Comparison of ENCODE assay signal across 18 cellular contexts in the genomic region with DNA sequence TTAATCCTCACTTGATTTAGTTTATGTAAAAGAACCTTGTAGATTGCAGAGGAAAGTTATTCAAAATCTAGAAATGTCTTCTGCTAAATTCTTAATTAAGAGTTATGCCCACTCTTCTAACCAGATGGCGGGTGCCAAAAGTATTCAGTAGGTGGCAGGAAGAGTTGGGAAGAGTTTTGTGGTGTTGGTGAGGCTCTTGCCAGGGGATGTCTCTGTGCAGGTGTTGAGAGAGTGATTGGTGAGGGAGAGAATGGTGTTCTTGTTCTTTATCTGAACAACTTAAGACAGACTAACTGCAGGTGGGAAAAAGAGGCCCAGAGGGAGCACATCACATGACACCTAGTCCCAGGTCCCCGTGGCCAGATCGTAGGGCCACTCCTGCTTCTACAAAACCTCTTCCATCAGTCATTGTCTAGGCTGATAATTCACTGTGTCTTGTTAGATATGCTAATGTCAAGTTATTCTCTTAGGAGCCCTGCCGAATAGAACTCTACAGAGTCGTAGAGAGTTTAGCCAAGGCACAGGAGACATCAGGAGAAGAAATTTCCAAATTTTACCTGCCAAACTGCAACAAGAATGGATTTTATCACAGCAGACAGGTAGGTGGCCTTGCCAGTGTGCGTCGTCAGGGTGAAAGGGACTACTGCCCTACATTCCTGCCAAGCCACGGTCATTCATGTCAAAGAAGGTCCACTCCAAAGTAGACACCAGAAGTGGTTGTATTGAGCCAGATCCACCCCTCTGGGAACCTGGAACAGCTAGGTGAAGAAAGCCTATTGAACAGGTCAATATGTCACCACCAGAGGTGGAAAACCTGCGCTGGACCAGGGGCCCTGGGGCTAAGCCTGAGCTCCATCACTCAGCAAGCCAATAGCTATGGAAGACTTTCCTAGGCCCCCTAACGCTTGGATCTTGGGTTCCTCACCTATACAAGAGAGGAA. TPM values are rescaled to one million over a fixed set of nuclear protein-coding genes. Genes with fewer than 3 reads are reported as not detected.
DNase-seq lines count a peak whose midpoint lies in the region; ATAC-seq and TF ChIP-seq lines count a peak whose summit lies in the region.
"Had no signal": no experiment of that assay in that cellular context is flagged by ENCODE, and none has a peak within 500 bp of the region (broad histone marks: within the 10 kb centered on the region; RNA-seq: fewer than 3 reads in every experiment).

No MANE protein-coding gene starts in this region.

- intact Hi-C loops in CD14-positive monocyte (cut with micrococcal nuclease): no loop called here

- peaks cover 0 to 7% (median 0%) of the 10 kb centered on the region in 7 donors for H3K9me3 Mint-ChIP-seq in CD14-positive monocyte
- H3K9me3 Mint-ChIP-seq in brain: no peaks in the 10 kb centered on the region
- H3K9me3 Mint-ChIP-seq in mesothelial cell of epicardium: no peaks in the 10 kb centered on the region

- H3K36me3 Mint-ChIP-seq in CD14-positive monocyte (no peaks in the 10 kb centered on the region), brain (no peaks in the 10 kb centered on the region), mesothelial cell of epicardium (no peaks in the 10 kb centered on the region)

- H3K4me1 Mint-ChIP-seq in CD14-positive monocyte (no peaks in the 10 kb centered on the region), brain (peaks cover 8% of the 10 kb centered on the region), mesothelial cell of epicardium (peaks cover 22% of the 10 kb centered on the region)

- no peak overlapping the region for H3K27ac Mint-ChIP-seq in CD14-positive monocyte
- H3K27ac Mint-ChIP-seq in brain: no peak overlapping the region
- no peak overlapping the region for H3K27ac Mint-ChIP-seq in mesothelial cell of epicardium

- TF ChIP-seq CTCF in CD14-positive monocyte (IDR thresholded peaks at IDR 0.05) (peak; percentile 24), LNCAP (IDR thresholded peaks at IDR 0.05) (0 out of 2 replicates have a peak, but pooled peaks have one; percentile 2), brain (conservative IDR thresholded peaks at IDR 0.05) (peak; percentile 18 to 40), mesothelial cell of epicardium (IDR thresholded peaks at IDR 0.05; ENCODE audit: unreplicated experiment) (peak; percentile 16)

- no peak for DNase-seq in CD14-positive monocyte (ENCODE audit: low spot score)
- DNase-seq in mesothelial cell of epicardium (ENCODE audit: low spot score in 2 of 2, unreplicated experiment in 2 of 2): no peak
- no peak for DNase-seq in AML-193 (lab: John Stamatoyannopoulos, UW)
- no peak for DNase-seq in NCI-H510A treated with DMSO at 0.1 percent for 48 hours (lab: John Stamatoyannopoulos, UW)
- DNase-seq: C1 segment of cervical spinal cord, DMS 273 treated with DMSO at 0.1 percent for 48 hours, DND-41, NCI-H1694 treated with DMSO at 0.1 percent for 48 hours, SIG-M5 had no signal

- H3K4me3 Mint-ChIP-seq in CD14-positive monocyte (peak overlapping the region in 1 of 2 donors; percentile 8), brain (no peak overlapping the region), mesothelial cell of epicardium (no peak overlapping the region)

- ATAC-seq in HG02678 (IDR thresholded peaks at IDR 0.05; ENCODE audit: unreplicated experiment): no peak
- no peak for ATAC-seq in HG02981 (IDR thresholded peaks at IDR 0.05; ENCODE audit: unreplicated experiment)

- peaks cover 37 to 62% (median 48%) of the 10 kb centered on the region in 3 donors for H3K27me3 Mint-ChIP-seq in CD14-positive monocyte (ENCODE audit: low read depth in 3 of 3)
- H3K27me3 Mint-ChIP-seq in brain: peaks cover 56% of the 10 kb centered on the region
- H3K27me3 Mint-ChIP-seq in mesothelial cell of epicardium (ENCODE audit: low read depth): peaks cover 39% of the 10 kb centered on the region

RNA-seq across cellular contexts. Expression of a gene that starts 3.4 kb away (rescaled TPM):
- not detected for polyA plus RNA-seq in CD14-positive monocyte
- 0.81 TPM for polyA plus RNA-seq in brain (ENCODE audit: insufficient read depth, low read depth, low replicate concordance)
- not detected in 3 replicates for total RNA-seq in mesothelial cell of epicardium
- total RNA-seq: G401; H4; RPMI7951; T-helper 1 cell treated with Interleukin-12 subunit alpha and Interleukin-12 subunit beta and Interleukin-4 antibody, amounts not matched to agents 30 ng/mL and 1 ng/mL, for 36 hours had no signal

RNA-seq across cellular contexts. Expression of a gene that starts 18.9 kb away (rescaled TPM):
- polyA plus RNA-seq in CD14-positive monocyte (not detected), brain (ENCODE audit: insufficient read depth, low read depth, low replicate concordance) (not detected)
- not detected in 3 replicates for total RNA-seq in mesothelial cell of epicardium
- total RNA-seq: G401; NCI-H460; RPMI7951; T-helper 1 cell treated with Interleukin-12 subunit alpha and Interleukin-12 subunit beta and Interleukin-4 antibody, amounts not matched to agents 30 ng/mL and 1 ng/mL, for 36 hours had no signal

RNA-seq across cellular contexts. Expression of a gene that starts 29.3 kb away (rescaled TPM):
- polyA plus RNA-seq in CD14-positive monocyte (under 1 TPM in 1 of 2 donors, not detected in 1; 0.06 TPM), brain (ENCODE audit: insufficient read depth, low read depth, low replicate concordance) (39.9 TPM)
- 1,085 to 1,177 TPM (median 1,171 TPM) in 3 replicates for total RNA-seq in mesothelial cell of epicardium

Comparison
In these comparisons a context has a peak if more than half of its experiments do, and no peak if none do; other contexts are left out.
1. RNA of a gene that starts 29.3 kb away (polyA plus RNA-seq): 39.9 TPM in brain (single experiment); 0.06 TPM in CD14-positive monocyte; every median in the first group is over 10 times any median in the second.
2. Peak in every context shown above with its lines, with median percentiles within 50 percentile points of each other: CTCF ChIP-seq.